In the genomic region with DNA sequence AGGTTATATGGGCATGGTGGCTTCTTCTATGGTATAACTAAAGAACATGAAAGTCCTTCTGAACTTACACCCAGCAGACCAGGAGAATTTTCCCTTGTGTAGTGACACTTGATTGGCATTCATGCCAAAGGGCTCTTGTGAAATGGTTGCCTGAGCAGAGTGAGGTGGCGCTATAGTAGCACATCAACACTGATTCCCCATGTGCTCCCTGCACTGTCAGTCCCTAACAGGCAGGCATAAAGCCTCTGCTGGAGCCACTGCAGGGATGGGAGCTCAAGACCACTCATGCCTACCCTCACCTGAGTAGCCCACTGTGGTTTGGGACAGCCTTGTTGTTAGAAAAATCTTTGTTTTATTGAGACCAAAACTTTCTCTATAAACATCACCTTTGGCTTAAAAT, we compare ENCODE assay signal across 1 cellular context.
TF ChIP-seq lines count a peak whose summit lies in the region.

No MANE protein-coding gene starts in this region.

TF ChIP-seq in H1, 55 proteins besides CTCF, POLR2A, EP300 and RAD21:
- TF ChIP-seq CEBPB (IDR thresholded peaks at IDR 0.05; ENCODE audit: low read depth, low read length) = peak; percentile 63; the same call in 1 of the 2 replicates
- TF ChIP-seq SIN3A (conservative IDR thresholded peaks at IDR 0.05 in 1 of 2, IDR thresholded peaks at IDR 0.05 in 1 of 2; ENCODE audit: low read depth in 1 of 2, low read length in 2 of 2) = peak; percentile 37 to 78; a peak in 2 of 4 replicates
- TF ChIP-seq, protein P1, sequence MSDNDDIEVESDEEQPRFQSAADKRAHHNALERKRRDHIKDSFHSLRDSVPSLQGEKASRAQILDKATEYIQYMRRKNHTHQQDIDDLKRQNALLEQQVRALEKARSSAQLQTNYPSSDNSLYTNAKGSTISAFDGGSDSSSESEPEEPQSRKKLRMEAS (IDR thresholded peaks at IDR 0.05) = peak; percentile 89
- peak; percentile 41; the same call in 1 of the 2 replicates for TF ChIP-seq YY1 (IDR thresholded peaks at IDR 0.05; ENCODE audit: low read depth, low read length)
- TF ChIP-seq GABPA (IDR thresholded peaks at IDR 0.05; ENCODE audit: borderline replicate concordance, insufficient read depth, low read length) = no peak
TF ChIP-seq in H1: peak in this region for 4.
